In genomic region chr12:57216014-57216891, GRCh38 we compare ENCODE assay signal across 8 cellular contexts. TPM values are rescaled to one million over a fixed set of nuclear protein-coding genes. Genes with fewer than 3 reads are reported as not detected.
DNase-seq lines count a peak whose midpoint lies in the region; ATAC-seq and TF ChIP-seq lines count a peak whose summit lies in the region.

NXPH4 (plus strand) TSS chr12:57216794; CDS start chr12:57216970, 176 bp downstream.

- no peaks in the 10 kb centered on the region for H3K36me3 ChIP-seq in CD8-positive, alpha-beta memory T cell (ENCODE audit: insufficient read depth, low read length)
- no peaks in the 10 kb centered on the region for H3K36me3 ChIP-seq in mucosa of descending colon (ENCODE audit: low read depth)
- peaks cover 8% of the 10 kb centered on the region for H3K36me3 ChIP-seq in upper lobe of right lung

- H3K9me3 ChIP-seq in CD8-positive, alpha-beta memory T cell (ENCODE audit: low read length): no peaks in the 10 kb centered on the region
- no peaks in the 10 kb centered on the region for H3K9me3 ChIP-seq in mucosa of descending colon
- H3K9me3 ChIP-seq in upper lobe of right lung: no peaks in the 10 kb centered on the region

- peaks cover 68 to 70% of the 10 kb centered on the region in 2 donors for H3K27me3 Mint-ChIP-seq in CD8-positive, alpha-beta memory T cell

- peak within 1 kb of the TSS in 7 of 8 donors; percentile 62 to 99 (median 79) for H3K27ac Mint-ChIP-seq in CD8-positive, alpha-beta memory T cell

- peaks cover 36% of the 10 kb centered on the region for H3K4me1 ChIP-seq in CD8-positive, alpha-beta memory T cell (ENCODE audit: insufficient read depth, low read length)
- H3K4me1 ChIP-seq in mucosa of descending colon (ENCODE audit: low read depth) (peaks cover 19% of the 10 kb centered on the region), upper lobe of right lung (peaks cover 24% of the 10 kb centered on the region)

- POLR2A ChIA-PET in CD8-positive, alpha-beta memory T cell (lab: Charles Lee): interaction anchor here (1.0 to 1.1 kb wide), 2 partner anchors 23 kb away, joined by 3 to 4 read pairs; no protein-coding TSS in a partner anchor

- H3K9me3 Mint-ChIP-seq in CD8-positive, alpha-beta memory T cell: peaks cover 0 to 1% (median 0%) of the 10 kb centered on the region in 5 donors

- peaks cover 70% of the 10 kb centered on the region for H3K27me3 ChIP-seq in CD8-positive, alpha-beta memory T cell (ENCODE audit: insufficient read depth, low read length, poor library complexity, severe bottlenecking)
- peaks cover 69% of the 10 kb centered on the region for H3K27me3 ChIP-seq in upper lobe of right lung

- CTCF ChIA-PET in CD8-positive, alpha-beta memory T cell (lab: Charles Lee): interaction anchor here (2.1 to 4.7 kb wide), 7 partner anchors 11 to 27 kb away, joined by 9 to 262 read pairs (median 16); partner anchors contain the start of gene SHMT2

- H3K36me3 Mint-ChIP-seq in CD8-positive, alpha-beta memory T cell: no peaks in the 10 kb centered on the region

- H3K4me1 Mint-ChIP-seq in CD8-positive, alpha-beta memory T cell: peaks cover 39 to 65% (median 43%) of the 10 kb centered on the region in 3 donors

- intact Hi-C loops in mucosa of descending colon (cut with DNase I, micrococcal nuclease): no loop called here
- intact Hi-C loops in upper lobe of right lung (cut with DNase I): no loop called here

- ATAC-seq in HG02759 (IDR thresholded peaks at IDR 0.05; ENCODE audit: unreplicated experiment): peak; percentile 38
- ATAC-seq in mucosa of descending colon: peak; percentile 14
- peak; percentile 2 for ATAC-seq in upper lobe of right lung
- no peak for ATAC-seq in HG03045 (IDR thresholded peaks at IDR 0.05; ENCODE audit: unreplicated experiment)

- H3K4me3 Mint-ChIP-seq in CD8-positive, alpha-beta memory T cell: peak within 1 kb of the TSS; percentile 50 to 89 (median 85)

- H3K27ac ChIP-seq in CD8-positive, alpha-beta memory T cell (ENCODE audit: low read depth, low read length): no peak within 1 kb of the TSS
- H3K27ac ChIP-seq in upper lobe of right lung: no peak within 1 kb of the TSS

- peak in 4 of 5 donors; percentile 32 to 74 (median 54) for DNase-seq in CD8-positive, alpha-beta memory T cell
- DNase-seq in T-helper 9 cell (peak; percentile 55), cerebellum (ENCODE audit: low spot score) (peak; percentile 76), mucosa of descending colon (peak in 2 of 3 donors; percentile 48 to 67), upper lobe of right lung (no peak), SHP77 treated with DMSO at 0.1 percent for 48 hours (lab: John Stamatoyannopoulos, UW) (no peak)

- no peak for TF ChIP-seq CTCF in mucosa of descending colon (IDR thresholded peaks at IDR 0.05)
- no peak for TF ChIP-seq CTCF in upper lobe of right lung (IDR thresholded peaks at IDR 0.05)

- H3K4me3 ChIP-seq in CD8-positive, alpha-beta memory T cell (ENCODE audit: low read length): peak within 1 kb of the TSS; percentile 7
- H3K4me3 ChIP-seq in mucosa of descending colon: no peak within 1 kb of the TSS
- H3K4me3 ChIP-seq in upper lobe of right lung: peak within 1 kb of the TSS; percentile 39

RNA-seq across cellular contexts. Expression of gene NXPH4, which starts in this region (rescaled TPM):
- under 1 TPM; 0.22 to 0.47 TPM for total RNA-seq in CD8-positive, alpha-beta memory T cell
- not detected for polyA plus RNA-seq in CD8-positive, alpha-beta memory T cell
- total RNA-seq in cerebellum: 11.0 TPM
- under 1 TPM in 1 of 3 donors, not detected in 2; 0.25 TPM for total RNA-seq in mucosa of descending colon
- not detected for total RNA-seq in upper lobe of right lung

Comparison
In these comparisons a context has a peak if more than half of its experiments do, and no peak if none do; other contexts are left out.
1. Peak in DNase-seq and H3K4me3 ChIP-seq in CD8-positive, alpha-beta memory T cell; RNA of the gene not detected or under 1 TPM.
2. Peak in DNase-seq and ATAC-seq in mucosa of descending colon; RNA of the gene not detected or under 1 TPM.
3. Peak in ATAC-seq and H3K4me3 ChIP-seq in upper lobe of right lung; RNA of the gene not detected or under 1 TPM.
4. DNase-seq: peak in T-helper 9 cell (single experiment) and cerebellum (single experiment); none in upper lobe of right lung (single experiment) and SHP77 treated with DMSO at 0.1 percent for 48 hours (single experiment).